Comparison of ENCODE assay signal across 9 cellular contexts in the genomic region with DNA sequence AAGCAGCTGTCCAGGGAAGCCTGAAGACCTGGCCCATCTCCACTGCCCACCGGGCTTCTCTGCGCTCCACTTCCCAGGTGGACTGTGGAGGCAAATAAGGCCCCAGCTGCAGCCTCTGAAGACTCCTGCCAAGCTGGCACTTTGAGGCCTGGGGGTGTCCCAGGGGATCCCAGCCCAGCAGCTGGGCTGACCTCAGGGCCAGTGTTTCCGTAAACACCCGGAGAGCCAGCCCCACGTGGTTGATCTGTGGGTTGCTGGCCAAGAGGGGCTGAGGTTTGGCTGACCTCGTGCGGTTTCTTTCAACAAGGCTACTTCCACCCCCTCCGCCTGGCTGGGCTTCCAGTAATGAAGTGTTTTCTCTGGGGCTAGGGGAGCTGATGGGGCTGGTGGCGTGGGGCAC. TPM values are rescaled to one million over a fixed set of nuclear protein-coding genes. Genes with fewer than 3 reads are reported as not detected.
DNase-seq lines count a peak whose midpoint lies in the region; ATAC-seq, FAIRE-seq and TF ChIP-seq lines count a peak whose summit lies in the region.
"Had no signal": no experiment of that assay in that cellular context is flagged by ENCODE, and none has a peak within 500 bp of the region (broad histone marks: within the 10 kb centered on the region; RNA-seq: fewer than 3 reads in every experiment).

No MANE protein-coding gene starts in this region.

- H3K27ac Mint-ChIP-seq in CD4-positive, alpha-beta T cell: no peak overlapping the region
- no peak overlapping the region for H3K27ac Mint-ChIP-seq in activated naive CD8-positive, alpha-beta T cell treated with anti-CD3 and anti-CD28 coated beads for 36 hours
- H3K27ac Mint-ChIP-seq in effector memory CD8-positive, alpha-beta T cell: no peak overlapping the region

- no peak overlapping the region for H3K4me3 Mint-ChIP-seq in CD4-positive, alpha-beta T cell
- no peak overlapping the region for H3K4me3 Mint-ChIP-seq in activated naive CD8-positive, alpha-beta T cell treated with anti-CD3 and anti-CD28 coated beads for 36 hours
- no peak overlapping the region for H3K4me3 Mint-ChIP-seq in effector memory CD8-positive, alpha-beta T cell

- peak; percentile 21 to 82 (median 72) for ATAC-seq in pancreas
- ATAC-seq in CD4-positive, alpha-beta T cell (ENCODE audit: poor library complexity): no peak
- no peak for ATAC-seq in effector memory CD8-positive, alpha-beta T cell (replicated peaks)

- peak overlapping the region; percentile 35 for H3K4me2 ChIP-seq in fibroblast of lung (ENCODE audit: extremely low read depth, insufficient read depth, low read length)

- H3K4me1 ChIP-seq in fibroblast of lung (ENCODE audit: control insufficient read depth, extremely low read depth, insufficient read depth, low read length): peaks cover 34% of the 10 kb centered on the region
- H3K4me1 ChIP-seq in pancreas: no peaks in the 10 kb centered on the region

- H3K27me3 ChIP-seq in fibroblast of lung (ENCODE audit: control insufficient read depth, insufficient read depth, low read length) (peaks cover 2% of the 10 kb centered on the region), pancreas (no peaks in the 10 kb centered on the region)
- H3K27me3 ChIP-seq in CD4-positive, alpha-beta T cell (ENCODE audit: control insufficient read depth, insufficient read depth, low read length): no peaks in the 10 kb centered on the region

- TF ChIP-seq CTCF in GM10248 (IDR thresholded peaks at IDR 0.05; ENCODE audit: control extremely low read depth, extremely low read depth, low read depth, missing control alignments): no peak
- no peak for TF ChIP-seq CTCF in fibroblast of lung (conservative IDR thresholded peaks at IDR 0.05 in 1 of 2, IDR thresholded peaks at IDR 0.05 in 1 of 2; ENCODE audit: low read depth in 1 of 2, low read length in 2 of 2)
- no peak for TF ChIP-seq CTCF in pancreas (IDR thresholded peaks at IDR 0.05)
- no peak for TF ChIP-seq CTCF in CD4-positive, alpha-beta T cell (IDR thresholded peaks at IDR 0.05)

- CTCF ChIA-PET in GM10248 (lab: Yijun Ruan, JAX): interaction anchor here (0.9 to 5.5 kb wide), 4 partner anchors 16 to 164 kb away, joined by 3 to 62 read pairs (median 3); no protein-coding TSS in a partner anchor
- CTCF ChIA-PET in CD4-positive, alpha-beta T cell (lab: Charles Lee): no interaction called here

- H3K4me3 ChIP-seq in fibroblast of lung (replicated peaks in 1 of 4; ENCODE audit: control extremely low read depth in 1 of 4, insufficient read depth in 1 of 4, low read depth in 3 of 4, low read length in 4 of 4) (no peak overlapping the region), pancreas (no peak overlapping the region)

- POLR2A ChIA-PET in GM10248 (lab: Yijun Ruan, JAX): no interaction called here
- POLR2A ChIA-PET in CD4-positive, alpha-beta T cell (lab: Charles Lee): no interaction called here

- WGBS in pancreas, 2 donors: 41 to 48% methylated on average over 8 to 9 of the region's 9 CpGs

- intact Hi-C loops in pancreas (cut with DNase I): no loop called here
- intact Hi-C loops in CD4-positive, alpha-beta T cell (cut with DNase I, micrococcal nuclease): no loop called here

- H4K20me1 ChIP-seq in fibroblast of lung (ENCODE audit: control insufficient read depth, extremely low read depth, insufficient read depth, low read length): no peaks in the 10 kb centered on the region

- H3K36me3 ChIP-seq in fibroblast of lung (ENCODE audit: control insufficient read depth, insufficient read depth, low read length) (no peaks in the 10 kb centered on the region), pancreas (no peaks in the 10 kb centered on the region)

- DNase-seq in GM10248 (ENCODE audit: extremely low spot score): peak; percentile 64
- peak; percentile 69 for DNase-seq in NCI-H1092 (lab: John Stamatoyannopoulos, UW)
- DNase-seq in fibroblast of lung (ENCODE audit: low read depth in 2 of 2): peak; percentile 94 to 98
- DNase-seq in pancreas: peak in 4 of 6 donors; percentile 25 to 58 (median 42)
- DNase-seq in SHP77 treated with DMSO at 0.1 percent for 48 hours (lab: John Stamatoyannopoulos, UW): no peak
- DNase-seq in CD4-positive, alpha-beta T cell: no peak
- no peak for DNase-seq in activated naive CD8-positive, alpha-beta T cell treated with anti-CD3 and anti-CD28 coated beads for 36 hours
- DNase-seq in effector memory CD8-positive, alpha-beta T cell: no peak

- no peaks in the 10 kb centered on the region for H3K36me3 Mint-ChIP-seq in CD4-positive, alpha-beta T cell (ENCODE audit: low read depth)
- no peaks in the 10 kb centered on the region for H3K36me3 Mint-ChIP-seq in activated naive CD8-positive, alpha-beta T cell treated with anti-CD3 and anti-CD28 coated beads for 36 hours
- peaks cover 4% of the 10 kb centered on the region for H3K36me3 Mint-ChIP-seq in effector memory CD8-positive, alpha-beta T cell (ENCODE audit: insufficient read depth)

- H3K4me1 Mint-ChIP-seq in CD4-positive, alpha-beta T cell (ENCODE audit: low read depth): no peaks in the 10 kb centered on the region
- no peaks in the 10 kb centered on the region for H3K4me1 Mint-ChIP-seq in activated naive CD8-positive, alpha-beta T cell treated with anti-CD3 and anti-CD28 coated beads for 36 hours
- H3K4me1 Mint-ChIP-seq in effector memory CD8-positive, alpha-beta T cell (ENCODE audit: low read depth in 2 of 2): no peaks in the 10 kb centered on the region

- H3K27ac ChIP-seq in fibroblast of lung (ENCODE audit: insufficient read depth, low read length) (peak overlapping the region; percentile 49), pancreas (no peak overlapping the region)
- H3K27ac ChIP-seq in CD4-positive, alpha-beta T cell (ENCODE audit: low read depth, low read length): no peak overlapping the region

- no peak overlapping the region for H2AFZ ChIP-seq in fibroblast of lung (ENCODE audit: low read length)

- no peaks in the 10 kb centered on the region for H3K9me3 ChIP-seq in fibroblast of lung (ENCODE audit: control insufficient read depth, insufficient read depth, low read depth, low read length)
- H3K9me3 ChIP-seq in pancreas: no peaks in the 10 kb centered on the region
- H3K9me3 ChIP-seq in CD4-positive, alpha-beta T cell (ENCODE audit: control insufficient read depth, low read length): no peaks in the 10 kb centered on the region

- no peak for FAIRE-seq in pancreas (lab: Jason Lieb, UNC)

- H3K79me2 ChIP-seq in fibroblast of lung (ENCODE audit: control insufficient read depth, insufficient read depth, low read length): no peaks in the 10 kb centered on the region

- H3K27me3 Mint-ChIP-seq in CD4-positive, alpha-beta T cell: no peaks in the 10 kb centered on the region
- no peaks in the 10 kb centered on the region for H3K27me3 Mint-ChIP-seq in activated naive CD8-positive, alpha-beta T cell treated with anti-CD3 and anti-CD28 coated beads for 36 hours
- peaks cover 8 to 28% of the 10 kb centered on the region in 2 donors for H3K27me3 Mint-ChIP-seq in effector memory CD8-positive, alpha-beta T cell

- H3K9me3 Mint-ChIP-seq in CD4-positive, alpha-beta T cell: no peaks in the 10 kb centered on the region
- no peaks in the 10 kb centered on the region for H3K9me3 Mint-ChIP-seq in activated naive CD8-positive, alpha-beta T cell treated with anti-CD3 and anti-CD28 coated beads for 36 hours
- H3K9me3 Mint-ChIP-seq in effector memory CD8-positive, alpha-beta T cell: no peaks in the 10 kb centered on the region

- no peak overlapping the region for H3K9ac ChIP-seq in fibroblast of lung (ENCODE audit: insufficient read depth, low read length)

RNA-seq across cellular contexts. Expression of gene CCN5, which starts 12.4 kb away (rescaled TPM):
- total RNA-seq in fibroblast of lung: 21.1 and 31.4 TPM in 2 replicates
- 1.6 and 122 TPM in 2 replicates for polyA plus RNA-seq in fibroblast of lung
- polyA plus RNA-seq in fibroblast of lung (2012): 2.8 and 173 TPM in 2 replicates
- 84.6 TPM in 1 of 2 replicates, not detected in the other for polyA minus RNA-seq in fibroblast of lung (ENCODE audit: low replicate concordance)
- total RNA-seq in pancreas: 1 to 10 TPM in 5 of 6 donors, under 1 TPM in 1; 0.14 to 3.3 (median 1.3) TPM
- 1 to 10 TPM; 3.3 to 6.4 TPM for polyA plus RNA-seq in pancreas
- not detected for total RNA-seq in CD4-positive, alpha-beta T cell
- total RNA-seq in activated naive CD8-positive, alpha-beta T cell treated with anti-CD3 and anti-CD28 coated beads for 36 hours: not detected
- total RNA-seq: urinary bladder had no signal

RNA-seq across cellular contexts. Expression of gene KCNK15, which starts 42.9 kb away (rescaled TPM):
- 1.8 and 4.1 TPM in 2 replicates for total RNA-seq in fibroblast of lung
- polyA plus RNA-seq in fibroblast of lung: 0.03 and 2.2 TPM in 2 replicates
- polyA plus RNA-seq in fibroblast of lung (2012): 0.10 and 2.6 TPM in 2 replicates
- 1.9 TPM in 1 of 2 replicates, not detected in the other for polyA minus RNA-seq in fibroblast of lung (ENCODE audit: low replicate concordance)
- total RNA-seq in pancreas: 1 to 10 TPM in 3 of 6 donors, under 1 TPM in 3; 0.75 to 2.5 (median 1.4) TPM
- polyA plus RNA-seq in pancreas: 1 to 10 TPM in 1 of 2 donors, under 1 TPM in 1; 0.42 to 1.1 TPM
- total RNA-seq in CD4-positive, alpha-beta T cell: not detected
- under 1 TPM; 0.31 to 0.48 TPM for total RNA-seq in activated naive CD8-positive, alpha-beta T cell treated with anti-CD3 and anti-CD28 coated beads for 36 hours

RNA-seq across cellular contexts. Expression of gene ADA, which starts 51.3 kb away (rescaled TPM):
- total RNA-seq in fibroblast of lung: 5.4 and 6.9 TPM in 2 replicates
- polyA plus RNA-seq in fibroblast of lung: 3.8 and 21.9 TPM in 2 replicates
- polyA plus RNA-seq in fibroblast of lung (2012): 3.6 and 19.5 TPM in 2 replicates
- polyA minus RNA-seq in fibroblast of lung (ENCODE audit: low replicate concordance): 2.9 and 6.2 TPM in 2 replicates
- 1 to 10 TPM; 2.9 to 5.9 (median 3.2) TPM for total RNA-seq in pancreas
- polyA plus RNA-seq in pancreas: 1 to 10 TPM; 5.1 to 6.0 TPM
- 10 to 100 TPM; 31.7 to 32.8 TPM for total RNA-seq in CD4-positive, alpha-beta T cell
- total RNA-seq in activated naive CD8-positive, alpha-beta T cell treated with anti-CD3 and anti-CD28 coated beads for 36 hours: 10 to 100 TPM; 25.6 to 27.0 TPM

Comparison
In these comparisons a context has a peak if more than half of its experiments do, and no peak if none do; other contexts are left out.
1. DNase-seq: peak in GM10248 (single experiment), NCI-H1092 (single experiment), fibroblast of lung (2 of 2) and pancreas (4 of 6); none in SHP77 treated with DMSO at 0.1 percent for 48 hours (single experiment), CD4-positive, alpha-beta T cell (0 of 10), activated naive CD8-positive, alpha-beta T cell treated with anti-CD3 and anti-CD28 coated beads for 36 hours (single experiment) and effector memory CD8-positive, alpha-beta T cell (0 of 3).
2. ATAC-seq: peak in pancreas (4 of 4); none in CD4-positive, alpha-beta T cell (single experiment) and effector memory CD8-positive, alpha-beta T cell (single experiment).